ENCODE assay signal across 19 cellular contexts in the genomic region with DNA sequence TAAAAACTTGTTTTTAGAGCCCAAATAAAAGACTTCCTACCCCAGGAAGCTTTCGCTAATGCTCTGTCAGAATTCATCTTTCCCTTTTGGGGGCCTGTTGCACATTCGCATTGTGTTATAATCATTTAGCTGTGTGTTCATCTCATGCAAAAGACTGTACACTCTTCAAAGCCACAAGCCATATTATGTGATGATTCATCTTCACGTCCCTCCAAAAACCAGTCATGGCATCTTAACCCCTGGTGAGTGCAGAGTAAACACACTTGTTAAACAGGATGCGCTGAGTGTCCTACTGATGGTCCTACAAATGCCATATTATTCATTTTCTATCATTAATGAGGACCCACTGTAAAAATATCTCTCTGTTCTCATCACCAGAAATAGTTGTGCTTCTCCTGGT.
DNase-seq lines count a peak whose midpoint lies in the region; ATAC-seq and TF ChIP-seq lines count a peak whose summit lies in the region.
"Had no signal": no experiment of that assay in that cellular context is flagged by ENCODE, and none has a peak within 500 bp of the region (broad histone marks: within the 10 kb centered on the region; RNA-seq: fewer than 3 reads in every experiment).

No MANE protein-coding gene starts in this region.

- CTCF ChIA-PET in activated CD4-positive, alpha-beta T cell treated with anti-CD3 and anti-CD28 coated beads for 36 hours (lab: Charles Lee) = no interaction called here

- no peak overlapping the region for H3K4me3 ChIP-seq in skeletal muscle cell (ENCODE audit: low read depth, low read length)
- H3K4me3 ChIP-seq: A549, lower lobe of right lung, uterus had no signal

- H3K27me3 Mint-ChIP-seq in activated CD4-positive, alpha-beta T cell treated with anti-CD3 and anti-CD28 coated beads for 36 hours = peaks cover 18% of the 10 kb centered on the region
- peaks cover 12% of the 10 kb centered on the region for H3K27me3 Mint-ChIP-seq in activated CD4-positive, alpha-beta T cell treated with anti-CD3 and anti-CD28 coated beads, Interleukin-2, amount 10 ng/mL, durations not matched to agents 24 days and 14 days
- no peaks in the 10 kb centered on the region for H3K27me3 Mint-ChIP-seq in chondrocyte (ENCODE audit: low read depth)

- no peaks in the 10 kb centered on the region for H3K9me3 Mint-ChIP-seq in activated CD4-positive, alpha-beta T cell treated with anti-CD3 and anti-CD28 coated beads for 36 hours (ENCODE audit: low read depth)
- H3K9me3 Mint-ChIP-seq in activated CD4-positive, alpha-beta T cell treated with anti-CD3 and anti-CD28 coated beads, Interleukin-2, amount 10 ng/mL, durations not matched to agents 24 days and 14 days = no peaks in the 10 kb centered on the region
- no peaks in the 10 kb centered on the region for H3K9me3 Mint-ChIP-seq in chondrocyte (ENCODE audit: low read depth)
- H3K9me3 Mint-ChIP-seq: effector memory CD8-positive, alpha-beta T cell had no signal

- no peak overlapping the region for H3K27ac Mint-ChIP-seq in activated CD4-positive, alpha-beta T cell treated with anti-CD3 and anti-CD28 coated beads for 36 hours
- H3K27ac Mint-ChIP-seq in activated CD4-positive, alpha-beta T cell treated with anti-CD3 and anti-CD28 coated beads, Interleukin-2, amount 10 ng/mL, durations not matched to agents 24 days and 14 days = no peak overlapping the region
- H3K27ac Mint-ChIP-seq in chondrocyte (ENCODE audit: unreplicated experiment) = peak overlapping the region; percentile 58
- H3K27ac Mint-ChIP-seq: effector memory CD8-positive, alpha-beta T cell had no signal

- DNase-seq in activated CD4-positive, alpha-beta T cell treated with anti-CD3 and anti-CD28 coated beads for 36 hours = no peak
- no peak for DNase-seq in activated CD4-positive, alpha-beta T cell treated with anti-CD3 and anti-CD28 coated beads, Interleukin-2, amount 10 ng/mL, durations not matched to agents 24 days and 14 days
- DNase-seq in NCI-H2029 treated with DMSO at 0.1 percent for 48 hours (lab: John Stamatoyannopoulos, UW) (peak; percentile 45), chondrocyte (ENCODE audit: low spot score) (no peak), skeletal muscle cell (ENCODE audit: low read depth) (peak; percentile 80), posterior vena cava (ENCODE audit: low spot score) (no peak), OCI-M2 (lab: John Stamatoyannopoulos, UW; ENCODE audit: unreplicated experiment) (no peak), HUDEP-2 (lab: John Stamatoyannopoulos, UW; ENCODE audit: unreplicated experiment in 76 of 76) (no peak)
- DNase-seq: amygdala; DND-41; effector memory CD8-positive, alpha-beta T cell; hypothalamus; lower lobe of right lung; NCI-H1092 treated with DMSO at 0.1 percent for 48 hours; NCI-H524 treated with DMSO at 0.1 percent for 48 hours; occipital lobe; Right ventricle myocardium superior; uterus had no signal

- intact Hi-C loops in activated CD4-positive, alpha-beta T cell treated with anti-CD3 and anti-CD28 coated beads for 36 hours (cut with DNase I, micrococcal nuclease) = no loop called here
- intact Hi-C loops in activated CD4-positive, alpha-beta T cell treated with anti-CD3 and anti-CD28 coated beads, Interleukin-2, amount 10 ng/mL, durations not matched to agents 24 days and 14 days (cut with micrococcal nuclease) = no loop called here
- intact Hi-C loops in posterior vena cava (cut with DNase I) = no loop called here

- POLR2A ChIA-PET in activated CD4-positive, alpha-beta T cell treated with anti-CD3 and anti-CD28 coated beads for 36 hours (lab: Charles Lee) = no interaction called here

- no peaks in the 10 kb centered on the region for H3K36me3 Mint-ChIP-seq in activated CD4-positive, alpha-beta T cell treated with anti-CD3 and anti-CD28 coated beads for 36 hours (ENCODE audit: low read depth)
- no peaks in the 10 kb centered on the region for H3K36me3 Mint-ChIP-seq in activated CD4-positive, alpha-beta T cell treated with anti-CD3 and anti-CD28 coated beads, Interleukin-2, amount 10 ng/mL, durations not matched to agents 24 days and 14 days (ENCODE audit: low read depth)
- H3K36me3 Mint-ChIP-seq in chondrocyte (ENCODE audit: low read depth) = peaks cover 2% of the 10 kb centered on the region

- ATAC-seq in activated CD4-positive, alpha-beta T cell treated with anti-CD3 and anti-CD28 coated beads for 36 hours = peak; percentile 44
- ATAC-seq: A549; effector memory CD8-positive, alpha-beta T cell; lower lobe of right lung had no signal

- H3K4me3 Mint-ChIP-seq in activated CD4-positive, alpha-beta T cell treated with anti-CD3 and anti-CD28 coated beads for 36 hours = no peak overlapping the region
- no peak overlapping the region for H3K4me3 Mint-ChIP-seq in activated CD4-positive, alpha-beta T cell treated with anti-CD3 and anti-CD28 coated beads, Interleukin-2, amount 10 ng/mL, durations not matched to agents 24 days and 14 days
- H3K4me3 Mint-ChIP-seq in chondrocyte (ENCODE audit: unreplicated experiment) = no peak overlapping the region
- H3K4me3 Mint-ChIP-seq: effector memory CD8-positive, alpha-beta T cell had no signal

- no peak for TF ChIP-seq CTCF in chondrocyte (IDR thresholded peaks at IDR 0.05)

- peaks cover 2% of the 10 kb centered on the region for H3K4me1 Mint-ChIP-seq in activated CD4-positive, alpha-beta T cell treated with anti-CD3 and anti-CD28 coated beads for 36 hours
- peaks cover 11% of the 10 kb centered on the region for H3K4me1 Mint-ChIP-seq in activated CD4-positive, alpha-beta T cell treated with anti-CD3 and anti-CD28 coated beads, Interleukin-2, amount 10 ng/mL, durations not matched to agents 24 days and 14 days
- H3K4me1 Mint-ChIP-seq in chondrocyte (ENCODE audit: low read depth) = peaks cover 55% of the 10 kb centered on the region

Comparison
In these comparisons a context has a peak if more than half of its experiments do, and no peak if none do; other contexts are left out.
1. DNase-seq: peak in NCI-H2029 treated with DMSO at 0.1 percent for 48 hours (single experiment) and skeletal muscle cell (single experiment); none in activated CD4-positive, alpha-beta T cell treated with anti-CD3 and anti-CD28 coated beads for 36 hours (single experiment), activated CD4-positive, alpha-beta T cell treated with anti-CD3 and anti-CD28 coated beads, Interleukin-2, amount 10 ng/mL, durations not matched to agents 24 days and 14 days (single experiment), chondrocyte (single experiment), posterior vena cava (single experiment), OCI-M2 (single experiment) and HUDEP-2 (0 of 76).